10 cellular contexts compared by ENCODE assay signal in genomic region chr1:156897078-156897825, GRCh38. TPM values are rescaled to one million over a fixed set of nuclear protein-coding genes. Genes with fewer than 3 reads are reported as not detected.
A peak's percentile ranks its signal among the peaks of the same experiment; 100 is the strongest.
DNase-seq lines count a peak whose midpoint lies in the region; ATAC-seq and TF ChIP-seq lines count a peak whose summit lies in the region.
"Had no signal": no experiment of that assay in that cellular context is flagged by ENCODE, and none has a peak within 500 bp of the region (broad histone marks: within the 10 kb centered on the region; RNA-seq: fewer than 3 reads in every experiment).

No MANE protein-coding gene starts in this region.

- peak overlapping the region; percentile 34 for H3K4me3 Mint-ChIP-seq in activated naive CD8-positive, alpha-beta T cell treated with anti-CD3 and anti-CD28 coated beads, Interleukin-2, amount 10 ng/mL, durations not matched to agents 7 days and 5 days
- H3K4me3 Mint-ChIP-seq in activated naive CD8-positive, alpha-beta T cell treated with anti-CD3 and anti-CD28 coated beads for 36 hours = no peak overlapping the region
- peak overlapping the region; percentile 6 for H3K4me3 Mint-ChIP-seq in MCF 10A (ENCODE audit: unreplicated experiment)
- H3K4me3 Mint-ChIP-seq: stimulated activated naive CD8-positive, alpha-beta T cell treated with anti-CD3 and anti-CD28 coated beads, Interleukin-15, Interleukin-2, amounts not matched to agents 100 ng/mL and 50 ng/mL, for 24 hours had no signal

- CTCF ChIA-PET in MCF 10A (lab: Yijun Ruan, JAX) = interaction anchor here (0.5 to 17.6 kb wide), 11 partner anchors 7 to 262 kb away, joined by 3 to 363 read pairs (median 4); partner anchors contain the start of genes LRRC71 and NTRK1

- H3K27me3 ChIP-seq in right lobe of liver = peaks cover 0 to 9% of the 10 kb centered on the region in 2 donors
- peaks cover 0 to 4% of the 10 kb centered on the region in 2 donors for H3K27me3 ChIP-seq in uterus

- H3K4me3 ChIP-seq in right lobe of liver = no peak overlapping the region
- H3K4me3 ChIP-seq in uterus = no peak overlapping the region

- H3K36me3 ChIP-seq in right lobe of liver = no peaks in the 10 kb centered on the region
- H3K36me3 ChIP-seq in uterus = no peaks in the 10 kb centered on the region

- no peaks in the 10 kb centered on the region for H3K9me3 Mint-ChIP-seq in activated naive CD8-positive, alpha-beta T cell treated with anti-CD3 and anti-CD28 coated beads, Interleukin-2, amount 10 ng/mL, durations not matched to agents 7 days and 5 days
- H3K9me3 Mint-ChIP-seq in activated naive CD8-positive, alpha-beta T cell treated with anti-CD3 and anti-CD28 coated beads for 36 hours = no peaks in the 10 kb centered on the region
- H3K9me3 Mint-ChIP-seq in MCF 10A (ENCODE audit: unreplicated experiment) = no peaks in the 10 kb centered on the region
- H3K9me3 Mint-ChIP-seq: stimulated activated naive CD8-positive, alpha-beta T cell treated with anti-CD3 and anti-CD28 coated beads, Interleukin-15, Interleukin-2, amounts not matched to agents 100 ng/mL and 50 ng/mL, for 24 hours had no signal

- no peak for TF ChIP-seq POLR2A in right lobe of liver (IDR thresholded peaks at IDR 0.05)
- TF ChIP-seq POLR2A in uterus (IDR thresholded peaks at IDR 0.05) = no peak

- no peak for DNase-seq in activated naive CD8-positive, alpha-beta T cell treated with anti-CD3 and anti-CD28 coated beads, Interleukin-2, amount 10 ng/mL, durations not matched to agents 7 days and 5 days
- DNase-seq in activated naive CD8-positive, alpha-beta T cell treated with anti-CD3 and anti-CD28 coated beads for 36 hours = no peak
- DNase-seq in MCF 10A (ENCODE audit: unreplicated experiment) (peak; percentile 81), right lobe of liver (peak in 1 of 3 donors; percentile 38), uterus (no peak), CD1c-positive myeloid dendritic cell (ENCODE audit: extremely low spot score) (no peak)
- DNase-seq: activated CD4-positive, alpha-beta T cell treated with anti-CD3 and anti-CD28 coated beads, Interleukin-2, amount 50 U/mL, for 1 hour had no signal

- H3K27ac Mint-ChIP-seq in activated naive CD8-positive, alpha-beta T cell treated with anti-CD3 and anti-CD28 coated beads, Interleukin-2, amount 10 ng/mL, durations not matched to agents 7 days and 5 days = peak overlapping the region; percentile 86
- no peak overlapping the region for H3K27ac Mint-ChIP-seq in activated naive CD8-positive, alpha-beta T cell treated with anti-CD3 and anti-CD28 coated beads for 36 hours
- H3K27ac Mint-ChIP-seq in MCF 10A (ENCODE audit: low read depth, unreplicated experiment) = peak overlapping the region; percentile 65
- H3K27ac Mint-ChIP-seq: stimulated activated naive CD8-positive, alpha-beta T cell treated with anti-CD3 and anti-CD28 coated beads, Interleukin-15, Interleukin-2, amounts not matched to agents 100 ng/mL and 50 ng/mL, for 24 hours had no signal

- H3K27me3 Mint-ChIP-seq in activated naive CD8-positive, alpha-beta T cell treated with anti-CD3 and anti-CD28 coated beads, Interleukin-2, amount 10 ng/mL, durations not matched to agents 7 days and 5 days = peaks cover 39% of the 10 kb centered on the region
- H3K27me3 Mint-ChIP-seq in activated naive CD8-positive, alpha-beta T cell treated with anti-CD3 and anti-CD28 coated beads for 36 hours = peaks cover 57% of the 10 kb centered on the region
- H3K27me3 Mint-ChIP-seq in MCF 10A (ENCODE audit: insufficient read depth, unreplicated experiment) = no peaks in the 10 kb centered on the region

- POLR2A ChIA-PET in activated naive CD8-positive, alpha-beta T cell treated with anti-CD3 and anti-CD28 coated beads, Interleukin-2, amount 10 ng/mL, durations not matched to agents 7 days and 5 days (lab: Charles Lee) = no interaction called here
- POLR2A ChIA-PET in MCF 10A (lab: Yijun Ruan, JAX) = interaction anchor here (0.6 to 1.2 kb wide), 7 partner anchors 26 to 280 kb away, joined by 3 to 5 read pairs (median 3); partner anchors contain the start of genes ISG20L2, METTL25B and MRPL24

- H3K9me3 ChIP-seq in right lobe of liver = no peaks in the 10 kb centered on the region
- no peaks in the 10 kb centered on the region for H3K9me3 ChIP-seq in uterus

- ATAC-seq in activated naive CD8-positive, alpha-beta T cell treated with anti-CD3 and anti-CD28 coated beads, Interleukin-2, amount 10 ng/mL, durations not matched to agents 7 days and 5 days (ENCODE audit: low read depth) = no peak
- ATAC-seq in right lobe of liver (no peak), HG03025 (IDR thresholded peaks at IDR 0.05; ENCODE audit: low FRiP score, unreplicated experiment) (no peak), HG02970 (IDR thresholded peaks at IDR 0.05; ENCODE audit: low FRiP score, unreplicated experiment) (no peak)

- BruUV-seq in MCF 10A (replicated peaks; lab: Mats Ljungman, UMichigan) = no TSS peak

- peaks cover 16% of the 10 kb centered on the region for H3K4me1 Mint-ChIP-seq in activated naive CD8-positive, alpha-beta T cell treated with anti-CD3 and anti-CD28 coated beads, Interleukin-2, amount 10 ng/mL, durations not matched to agents 7 days and 5 days
- H3K4me1 Mint-ChIP-seq in activated naive CD8-positive, alpha-beta T cell treated with anti-CD3 and anti-CD28 coated beads for 36 hours = peaks cover 15% of the 10 kb centered on the region
- H3K4me1 Mint-ChIP-seq in MCF 10A (ENCODE audit: insufficient read depth, unreplicated experiment) = peaks cover 41% of the 10 kb centered on the region

- intact Hi-C loops in MCF 10A (cut with micrococcal nuclease) (no loop called here), right lobe of liver (cut with DNase I) (no loop called here), uterus (cut with DNase I; ENCODE audit: low total_unique reads) (no loop called here)

- H3K27ac ChIP-seq in right lobe of liver = peak overlapping the region; percentile 15 to 91 (median 40)
- peak overlapping the region; percentile 90 to 97 for H3K27ac ChIP-seq in uterus

- WGBS in right lobe of liver (ENCODE audit: insufficient coverage, low coverage, low lambda C conversion rate, missing lambda C conversion rate) = 44% methylated on average over 2 of the region's 14 CpGs

- peaks cover 1% of the 10 kb centered on the region for H3K36me3 Mint-ChIP-seq in activated naive CD8-positive, alpha-beta T cell treated with anti-CD3 and anti-CD28 coated beads, Interleukin-2, amount 10 ng/mL, durations not matched to agents 7 days and 5 days
- H3K36me3 Mint-ChIP-seq in activated naive CD8-positive, alpha-beta T cell treated with anti-CD3 and anti-CD28 coated beads for 36 hours = no peaks in the 10 kb centered on the region
- H3K36me3 Mint-ChIP-seq in MCF 10A (ENCODE audit: insufficient read depth, unreplicated experiment) = no peaks in the 10 kb centered on the region

- peaks cover 0 to 8% (median 0%) of the 10 kb centered on the region in 4 donors for H3K4me1 ChIP-seq in right lobe of liver
- H3K4me1 ChIP-seq in uterus = peaks cover 0 to 17% of the 10 kb centered on the region in 2 donors

- TF ChIP-seq CTCF in MCF 10A (IDR thresholded peaks at IDR 0.05; ENCODE audit: unreplicated experiment) (no peak), right lobe of liver (IDR thresholded peaks at IDR 0.05) (no peak), uterus (IDR thresholded peaks at IDR 0.05) (no peak)

RNA-seq across cellular contexts. Expression of gene PEAR1, which starts 3.7 kb away (rescaled TPM):
- under 1 TPM; 0.28 TPM for total RNA-seq in activated naive CD8-positive, alpha-beta T cell treated with anti-CD3 and anti-CD28 coated beads, Interleukin-2, amount 10 ng/mL, durations not matched to agents 7 days and 5 days
- total RNA-seq in activated naive CD8-positive, alpha-beta T cell treated with anti-CD3 and anti-CD28 coated beads for 36 hours = not detected
- 6.5 and 8.8 TPM in 2 replicates for total RNA-seq in MCF 10A (2022)
- 1 to 10 TPM; 2.2 to 9.8 (median 3.6) TPM for total RNA-seq in right lobe of liver
- 10 to 100 TPM in 3 of 4 donors, 1 to 10 TPM in 1; 7.4 to 41.8 (median 17.9) TPM for total RNA-seq in uterus

RNA-seq across cellular contexts. Expression of gene LRRC71, which starts 23.2 kb away (rescaled TPM):
- total RNA-seq in activated naive CD8-positive, alpha-beta T cell treated with anti-CD3 and anti-CD28 coated beads, Interleukin-2, amount 10 ng/mL, durations not matched to agents 7 days and 5 days = not detected
- not detected for total RNA-seq in activated naive CD8-positive, alpha-beta T cell treated with anti-CD3 and anti-CD28 coated beads for 36 hours
- total RNA-seq in MCF 10A (2022) = not detected in 2 replicates
- under 1 TPM in 2 of 6 experiments, not detected in 4; 0.12 to 0.20 TPM for total RNA-seq in right lobe of liver
- total RNA-seq in uterus = 1 to 10 TPM in 1 of 4 donors, under 1 TPM in 2, not detected in 1; 0.48 to 3.8 (median 0.91) TPM

RNA-seq across cellular contexts. Expression of gene NTRK1, which starts 36.6 kb away (rescaled TPM):
- total RNA-seq in activated naive CD8-positive, alpha-beta T cell treated with anti-CD3 and anti-CD28 coated beads, Interleukin-2, amount 10 ng/mL, durations not matched to agents 7 days and 5 days = 10 to 100 TPM; 13.7 to 13.9 TPM
- total RNA-seq in activated naive CD8-positive, alpha-beta T cell treated with anti-CD3 and anti-CD28 coated beads for 36 hours = 1 to 10 TPM; 3.4 to 4.0 TPM
- total RNA-seq in MCF 10A (2022) (0.15 and 0.33 TPM in 2 replicates), right lobe of liver (not detected), uterus (10 to 100 TPM in 1 of 4 donors, 1 to 10 TPM in 1, under 1 TPM in 2; 0.35 to 19.2 (median 3.6) TPM)

RNA-seq across cellular contexts. Expression of gene INSRR, which starts 38.3 kb away (rescaled TPM):
- under 1 TPM; 0.47 to 0.48 TPM for total RNA-seq in activated naive CD8-positive, alpha-beta T cell treated with anti-CD3 and anti-CD28 coated beads, Interleukin-2, amount 10 ng/mL, durations not matched to agents 7 days and 5 days
- total RNA-seq in activated naive CD8-positive, alpha-beta T cell treated with anti-CD3 and anti-CD28 coated beads for 36 hours = under 1 TPM; 0.12 to 0.20 TPM
- not detected in 2 replicates for total RNA-seq in MCF 10A (2022)
- total RNA-seq in right lobe of liver = not detected
- total RNA-seq in uterus = 1 to 10 TPM in 1 of 4 donors, not detected in 3; 1.2 TPM
